In genomic region chr7:55427279-55427788, GRCh38 we compare ENCODE assay signal across 24 cellular contexts.
DNase-seq lines count a peak whose midpoint lies in the region; ATAC-seq and TF ChIP-seq lines count a peak whose summit lies in the region.
"Had no signal": no experiment of that assay in that cellular context is flagged by ENCODE, and none has a peak within 500 bp of the region (broad histone marks: within the 10 kb centered on the region; RNA-seq: fewer than 3 reads in every experiment).

No MANE protein-coding gene starts in this region.

- H3K9me3 ChIP-seq in uterus: no peaks in the 10 kb centered on the region
- H3K9me3 ChIP-seq: adrenal gland, right lobe of liver had no signal

- intact Hi-C loops in activated naive CD4-positive, alpha-beta T cell treated with anti-CD3 and anti-CD28 coated beads for 36 hours (cut with micrococcal nuclease): loop anchor here (1.0 kb wide), 1 partner anchor 89 kb away; no protein-coding TSS in a partner anchor
- intact Hi-C loops in uterus (cut with DNase I; ENCODE audit: low total_unique reads): no loop called here

- TF ChIP-seq POLR2A in uterus (IDR thresholded peaks at IDR 0.05): no peak

- peak overlapping the region; percentile 41 to 63 for H3K27ac ChIP-seq in uterus
- H3K27ac ChIP-seq: adrenal gland, coronary artery, GM23248, right lobe of liver had no signal

- no peaks in the 10 kb centered on the region for H3K27me3 ChIP-seq in uterus
- H3K27me3 ChIP-seq: adrenal gland, right lobe of liver had no signal

- CTCF ChIA-PET in activated naive CD4-positive, alpha-beta T cell treated with anti-CD3 and anti-CD28 coated beads for 36 hours (lab: Charles Lee): interaction anchor here (0.9 to 2.1 kb wide), 5 partner anchors 12 to 166 kb away, joined by 3 to 9 read pairs (median 6); no protein-coding TSS in a partner anchor

- H3K4me3 Mint-ChIP-seq in activated naive CD4-positive, alpha-beta T cell treated with anti-CD3 and anti-CD28 coated beads for 36 hours: no peak overlapping the region
- peak overlapping the region; percentile 47 for H3K4me3 Mint-ChIP-seq in activated T-helper 17 cell treated with anti-CD3 and anti-CD28 coated beads, Interleukin-2, amount 50 U/mL, for 72 hours

- no peak for TF ChIP-seq CTCF in uterus (IDR thresholded peaks at IDR 0.05)

- DNase-seq in activated naive CD4-positive, alpha-beta T cell treated with anti-CD3 and anti-CD28 coated beads for 36 hours: peak; percentile 29
- DNase-seq in activated naive CD4-positive, alpha-beta T cell (lab: John Stamatoyannopoulos, UW): no peak
- peak; percentile 18 for DNase-seq in kidney tubule cell (ENCODE audit: low spot score)
- no peak for DNase-seq in uterus
- DNase-seq in NCI-H510A treated with DMSO at 0.1 percent for 48 hours (lab: John Stamatoyannopoulos, UW): no peak
- DNase-seq: adrenal gland; C1 segment of cervical spinal cord; DND-41; foreskin melanocyte; GM23248; MM.1S; NCI-H1417 treated with DMSO at 0.1 percent for 48 hours; PC-3; right lobe of liver; stimulated activated CD4-positive, alpha-beta T cell treated with anti-CD3 and anti-CD28 coated beads, Interleukin-15, amount 100 ng/mL, for 24 hours; substantia nigra; T-helper 9 cell had no signal

- H3K27me3 Mint-ChIP-seq in activated naive CD4-positive, alpha-beta T cell treated with anti-CD3 and anti-CD28 coated beads for 36 hours (ENCODE audit: low read depth): no peaks in the 10 kb centered on the region
- no peaks in the 10 kb centered on the region for H3K27me3 Mint-ChIP-seq in activated T-helper 17 cell treated with anti-CD3 and anti-CD28 coated beads, Interleukin-2, amount 50 U/mL, for 72 hours

- H3K4me1 ChIP-seq in uterus: no peaks in the 10 kb centered on the region
- H3K4me1 ChIP-seq: adrenal gland, right lobe of liver had no signal

- H3K36me3 Mint-ChIP-seq in activated naive CD4-positive, alpha-beta T cell treated with anti-CD3 and anti-CD28 coated beads for 36 hours (ENCODE audit: low read depth): peaks cover 9% of the 10 kb centered on the region
- H3K36me3 Mint-ChIP-seq in activated T-helper 17 cell treated with anti-CD3 and anti-CD28 coated beads, Interleukin-2, amount 50 U/mL, for 72 hours (ENCODE audit: low read depth): peaks cover 11% of the 10 kb centered on the region

- H3K9me3 Mint-ChIP-seq in activated naive CD4-positive, alpha-beta T cell treated with anti-CD3 and anti-CD28 coated beads for 36 hours: no peaks in the 10 kb centered on the region
- no peaks in the 10 kb centered on the region for H3K9me3 Mint-ChIP-seq in activated T-helper 17 cell treated with anti-CD3 and anti-CD28 coated beads, Interleukin-2, amount 50 U/mL, for 72 hours

- H3K27ac Mint-ChIP-seq in activated naive CD4-positive, alpha-beta T cell treated with anti-CD3 and anti-CD28 coated beads for 36 hours: peak overlapping the region; percentile 69
- H3K27ac Mint-ChIP-seq in activated T-helper 17 cell treated with anti-CD3 and anti-CD28 coated beads, Interleukin-2, amount 50 U/mL, for 72 hours: peak overlapping the region; percentile 83

- no peaks in the 10 kb centered on the region for H3K36me3 ChIP-seq in uterus

- no peak overlapping the region for H3K4me3 ChIP-seq in uterus
- H3K4me3 ChIP-seq: adrenal gland, coronary artery, GM23248, K562, right lobe of liver had no signal

- ATAC-seq in activated T-helper 17 cell treated with anti-CD3 and anti-CD28 coated beads, Interleukin-2, amount 50 U/mL, for 72 hours (replicated peaks): peak; percentile 83
- ATAC-seq in HG02885 (IDR thresholded peaks at IDR 0.05; ENCODE audit: poor library complexity, unreplicated experiment): no peak
- no peak for ATAC-seq in HG02763 (IDR thresholded peaks at IDR 0.05; ENCODE audit: unreplicated experiment)
- ATAC-seq: esophagus mucosa, K562, PC-3, Right ventricle myocardium inferior had no signal

- H3K4me1 Mint-ChIP-seq in activated naive CD4-positive, alpha-beta T cell treated with anti-CD3 and anti-CD28 coated beads for 36 hours (ENCODE audit: low read depth): peaks cover 16% of the 10 kb centered on the region
- peaks cover 7% of the 10 kb centered on the region for H3K4me1 Mint-ChIP-seq in activated T-helper 17 cell treated with anti-CD3 and anti-CD28 coated beads, Interleukin-2, amount 50 U/mL, for 72 hours

Comparison
In these comparisons a context has a peak if more than half of its experiments do, and no peak if none do; other contexts are left out.
1. DNase-seq: peak in activated naive CD4-positive, alpha-beta T cell treated with anti-CD3 and anti-CD28 coated beads for 36 hours (single experiment) and kidney tubule cell (single experiment); none in activated naive CD4-positive, alpha-beta T cell (0 of 4), uterus (0 of 2) and NCI-H510A treated with DMSO at 0.1 percent for 48 hours (single experiment).